Comparison of ENCODE assay signal across 24 cellular contexts in the genomic region with DNA sequence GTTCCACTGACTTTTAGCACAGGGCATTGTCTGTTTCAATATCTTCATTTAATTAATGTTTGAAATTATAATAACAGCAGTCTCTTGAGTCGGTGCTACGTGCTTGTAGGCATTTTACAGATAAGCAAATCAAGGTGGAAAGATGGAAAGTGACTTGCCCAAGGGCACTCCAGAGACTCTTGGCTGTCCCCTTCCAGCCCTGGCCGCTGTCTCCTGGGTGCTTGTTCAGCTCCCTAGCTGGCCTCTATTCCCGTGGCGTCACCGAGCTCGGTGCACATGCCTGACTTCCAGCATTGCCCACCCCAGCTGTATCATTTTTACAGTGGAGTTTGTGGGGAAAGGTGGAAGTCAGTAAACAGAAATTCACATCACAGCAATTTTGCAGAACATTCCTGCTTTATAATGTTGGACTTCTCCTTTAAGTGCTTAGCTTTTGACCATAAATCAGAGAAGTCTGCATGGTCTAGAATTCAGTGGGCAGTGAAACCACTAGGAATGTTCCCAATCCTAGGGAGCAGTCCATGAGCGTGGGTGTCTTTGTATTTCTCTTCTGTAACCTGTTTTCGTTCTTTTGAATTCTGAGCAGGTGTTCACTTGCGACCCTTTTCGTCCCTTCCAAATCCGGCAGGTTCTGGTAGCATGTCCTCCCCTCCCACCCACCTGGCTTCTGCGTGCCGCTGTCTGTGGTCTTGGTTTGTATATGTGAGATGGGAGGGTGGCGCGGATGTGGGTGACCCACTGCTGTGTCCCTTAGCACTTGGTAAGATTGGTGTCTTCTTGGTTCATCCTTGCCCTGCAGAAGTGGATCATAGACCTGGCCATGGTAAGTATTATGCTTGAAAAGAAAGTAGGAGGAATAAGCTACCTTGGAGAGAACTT.
"Had no signal": no experiment of that assay in that cellular context is flagged by ENCODE, and none has a peak within 500 bp of the region (broad histone marks: within the 10 kb centered on the region; RNA-seq: fewer than 3 reads in every experiment).

No MANE protein-coding gene starts in this region.

- H3K9me3 Mint-ChIP-seq: activated CD4-positive, alpha-beta memory T cell treated with anti-CD3 and anti-CD28 coated beads for 36 hours; activated naive CD8-positive, alpha-beta T cell treated with anti-CD3 and anti-CD28 coated beads, Interleukin-2, amount 10 ng/mL, durations not matched to agents 7 days and 5 days; naive thymus-derived CD4-positive, alpha-beta T cell; neural crest cell; stimulated activated naive CD8-positive, alpha-beta T cell treated with anti-CD3 and anti-CD28 coated beads, Interleukin-15, Interleukin-2, amounts not matched to agents 100 ng/mL and 50 ng/mL, for 24 hours had no signal

- ATAC-seq: heart right ventricle; left lobe of liver; lower lobe of right lung; naive thymus-derived CD4-positive, alpha-beta T cell; right cardiac atrium; T-helper 17 cell; upper lobe of right lung had no signal

- H3K27me3 ChIP-seq: heart right ventricle, ovary, thyroid gland, upper lobe of right lung had no signal

- H3K27ac Mint-ChIP-seq: activated CD4-positive, alpha-beta memory T cell treated with anti-CD3 and anti-CD28 coated beads for 36 hours; activated naive CD8-positive, alpha-beta T cell treated with anti-CD3 and anti-CD28 coated beads, Interleukin-2, amount 10 ng/mL, durations not matched to agents 7 days and 5 days; stimulated activated naive CD8-positive, alpha-beta T cell treated with anti-CD3 and anti-CD28 coated beads, Interleukin-15, Interleukin-2, amounts not matched to agents 100 ng/mL and 50 ng/mL, for 24 hours; T-helper 17 cell had no signal

- DNase-seq: activated CD4-positive, alpha-beta memory T cell treated with anti-CD3 and anti-CD28 coated beads for 36 hours; activated CD4-positive, alpha-beta T cell treated with anti-CD3 and anti-CD28 coated beads for 48 hours; activated naive CD4-positive, alpha-beta T cell treated with Interleukin-2 at 50 U/mL for 16 hours; activated naive CD8-positive, alpha-beta T cell treated with anti-CD3 and anti-CD28 coated beads, Interleukin-2, amount 10 ng/mL, durations not matched to agents 7 days and 5 days; activated T-cell treated with anti-CD3 and anti-CD28 coated beads, Interleukin-2, amount 50 U/mL, for 48 hours; amygdala; central memory CD4-positive, alpha-beta T cell; heart right ventricle; kidney; lower lobe of right lung; naive thymus-derived CD4-positive, alpha-beta T cell; ovary; right cardiac atrium; stimulated activated CD4-positive, alpha-beta T cell treated with anti-CD3 and anti-CD28 coated beads, Interleukin-1b, Interleukin-23, amount 100 ng/mL, for 48 hours; substantia nigra; SW 1271; T-helper 17 cell; thyroid gland; upper lobe of right lung had no signal

- H3K36me3 ChIP-seq: ovary, prostate gland, thyroid gland had no signal

- H3K4me3 Mint-ChIP-seq: activated CD4-positive, alpha-beta memory T cell treated with anti-CD3 and anti-CD28 coated beads for 36 hours; activated naive CD8-positive, alpha-beta T cell treated with anti-CD3 and anti-CD28 coated beads, Interleukin-2, amount 10 ng/mL, durations not matched to agents 7 days and 5 days; naive thymus-derived CD4-positive, alpha-beta T cell; neural crest cell; stimulated activated naive CD8-positive, alpha-beta T cell treated with anti-CD3 and anti-CD28 coated beads, Interleukin-15, Interleukin-2, amounts not matched to agents 100 ng/mL and 50 ng/mL, for 24 hours; T-helper 17 cell had no signal

- H3K9me3 ChIP-seq: heart right ventricle, lower lobe of right lung, ovary, prostate gland, thyroid gland, upper lobe of right lung had no signal

- H3K27ac ChIP-seq: epithelial cell of prostate, heart right ventricle, lower lobe of right lung, ovary, prostate gland, thyroid gland, upper lobe of right lung had no signal

- H3K27me3 Mint-ChIP-seq: activated CD4-positive, alpha-beta memory T cell treated with anti-CD3 and anti-CD28 coated beads for 36 hours; activated naive CD8-positive, alpha-beta T cell treated with anti-CD3 and anti-CD28 coated beads, Interleukin-2, amount 10 ng/mL, durations not matched to agents 7 days and 5 days; naive thymus-derived CD4-positive, alpha-beta T cell; stimulated activated naive CD8-positive, alpha-beta T cell treated with anti-CD3 and anti-CD28 coated beads, Interleukin-15, Interleukin-2, amounts not matched to agents 100 ng/mL and 50 ng/mL, for 24 hours; T-helper 17 cell had no signal

- H3K4me1 ChIP-seq: lower lobe of right lung, prostate gland, thyroid gland, upper lobe of right lung had no signal

- H3K4me3 ChIP-seq: heart right ventricle, lower lobe of right lung, ovary, prostate gland, thyroid gland, upper lobe of right lung had no signal
